Comparison of ENCODE assay signal across 23 cellular contexts in the genomic region with DNA sequence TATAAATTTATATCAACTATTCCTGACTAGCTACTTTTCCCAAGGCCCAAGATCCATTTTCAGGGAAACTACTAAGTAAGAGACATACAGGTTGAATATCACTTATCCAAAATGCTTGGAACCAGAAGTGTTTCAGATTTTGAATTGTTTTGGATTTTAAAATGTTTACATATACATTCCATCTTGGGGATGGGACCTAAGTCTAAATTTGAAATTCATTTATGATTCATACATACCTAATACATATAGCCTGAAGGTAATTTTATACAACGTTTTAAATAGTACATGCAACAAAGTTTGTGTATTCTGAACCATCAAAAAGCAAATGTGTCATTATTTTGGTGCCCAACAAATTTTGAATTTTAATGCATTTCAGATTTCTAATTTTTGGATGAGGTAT.
"Had no signal": no experiment of that assay in that cellular context is flagged by ENCODE, and none has a peak within 500 bp of the region (broad histone marks: within the 10 kb centered on the region; RNA-seq: fewer than 3 reads in every experiment).

No MANE protein-coding gene starts in this region.

- H3K4me1 ChIP-seq: Peyer's patch had no signal

- H3K27ac ChIP-seq: Peyer's patch had no signal

- H3K9ac ChIP-seq: SK-N-SH had no signal

- ATAC-seq: HepG2 had no signal

- H3K36me3 ChIP-seq: MG63, Peyer's patch had no signal

- H3K4me3 ChIP-seq: MG63, Peyer's patch had no signal

- H3K9me3 ChIP-seq: MG63, Peyer's patch, SK-N-SH had no signal

- DNase-seq: IMR-90, Karpas-422, KG1, MG63, NCI-H1092, NCI-H1105 treated with DMSO at 0.1 percent for 48 hours, NCI-H1417 treated with DMSO at 0.1 percent for 48 hours, NCI-H146, NCI-H1694 treated with DMSO at 0.1 percent for 48 hours, NCI-H1930, NCI-H2081, NCI-H2171, NCI-H226, NCI-H446, NCI-H510A, NCI-H524 treated with DMSO at 0.1 percent for 48 hours, NCI-H69, NCI-H774, Peyer's patch, SHP77, SK-N-SH, SW 1271 had no signal

- FAIRE-seq: HepG2 had no signal

- H3K4me2 ChIP-seq: SK-N-SH had no signal

- H3K27me3 ChIP-seq: MG63, Peyer's patch had no signal
